ENCODE assay signal across 1 cellular context in genomic region chr9:14652729-14653377, GRCh38.
A peak's percentile ranks its signal among the peaks of the same experiment; 100 is the strongest.
TF ChIP-seq lines count a peak whose summit lies in the region.

No MANE protein-coding gene starts in this region.

TF ChIP-seq in HepG2, 621 proteins besides CTCF, POLR2A, EP300 and RAD21 (continued from another document):
- TF ChIP-seq TFAP4 (IDR thresholded peaks at IDR 0.05; ENCODE audit: borderline replicate concordance, low read depth) (peak; percentile 49; the same call in 1 of the 2 replicates), KAT7 (CRISPR knock-in tag; IDR thresholded peaks at IDR 0.05; ENCODE audit: borderline replicate concordance) (no peak), ZNF337 (CRISPR knock-in tag; IDR thresholded peaks at IDR 0.05; ENCODE audit: borderline replicate concordance, low read depth) (no peak), ZNF574 (CRISPR knock-in tag; IDR thresholded peaks at IDR 0.05) (no peak), MBNL3 (CRISPR knock-in tag; conservative IDR thresholded peaks at IDR 0.05) (no peak), ADNP (CRISPR knock-in tag; IDR thresholded peaks at IDR 0.05) (no peak), FOXO1 (CRISPR knock-in tag; IDR thresholded peaks at IDR 0.05) (no peak), ARID5B (CRISPR knock-in tag; IDR thresholded peaks at IDR 0.05) (peak; percentile 39; the same call in 1 of the 2 replicates)
